Comparison of ENCODE assay signal across 24 cellular contexts in genomic region chr11:76778874-76779273, GRCh38. TPM values are rescaled to one million over a fixed set of nuclear protein-coding genes. Genes with fewer than 3 reads are reported as not detected.
"Had no signal": no experiment of that assay in that cellular context is flagged by ENCODE, and none has a peak within 500 bp of the region (broad histone marks: within the 10 kb centered on the region; RNA-seq: fewer than 3 reads in every experiment).

No MANE protein-coding gene starts in this region.

- H3K79me2 ChIP-seq: parathyroid adenoma had no signal

- H3K9ac ChIP-seq: parathyroid adenoma had no signal

- H3K27ac ChIP-seq: esophagus squamous epithelium, foreskin keratinocyte, heart left ventricle, parathyroid adenoma, psoas muscle, spleen, tibial artery, upper lobe of right lung had no signal

- H3K36me3 ChIP-seq: esophagus squamous epithelium, heart left ventricle, right lobe of liver, spleen, tibial artery, upper lobe of right lung had no signal

- DNase-seq: effector memory CD8-positive, alpha-beta T cell; esophagus squamous epithelium; foreskin keratinocyte; hippocampal formation; kidney glomerular epithelial cell; mesendoderm; naive thymus-derived CD8-positive, alpha-beta T cell; psoas muscle; retina; stimulated activated CD4-positive, alpha-beta T cell treated with anti-CD3 and anti-CD28 coated beads, Interleukin-15, amount 100 ng/mL, for 24 hours; stimulated activated CD4-positive, alpha-beta T cell treated with anti-CD3 and anti-CD28 coated beads, Interleukin-1b, Interleukin-23, amount 100 ng/mL, for 48 hours; stimulated activated CD4-positive, alpha-beta T cell treated with anti-CD3 and anti-CD28 coated beads, Interleukin-4, amount 100 ng/mL, for 24 hours; tibial artery; upper lobe of right lung had no signal

- H3K27me3 ChIP-seq: foreskin keratinocyte, right lobe of liver, tibial artery, upper lobe of right lung had no signal

- H2AFZ ChIP-seq: parathyroid adenoma had no signal

- FAIRE-seq: colon, islet of Langerhans had no signal

- H3K4me3 Mint-ChIP-seq: dendritic cell treated with granulocyte-macrophage colony-stimulating factor and Interleukin-4, amounts not matched to agents 40 ng/mL and 50 ng/mL, for 4 days; effector memory CD8-positive, alpha-beta T cell; naive thymus-derived CD8-positive, alpha-beta T cell; stimulated activated memory B cell treated with anti-CD40 and anti-IgM and Interleukin-4, amounts not matched to agents 10 μg/mL and 1 μg/mL and 100 μg/mL, for 72 hours; stimulated activated naive CD8-positive, alpha-beta T cell treated with anti-CD3 and anti-CD28 coated beads, Interleukin-15, Interleukin-2, amounts not matched to agents 100 ng/mL and 50 ng/mL, for 24 hours had no signal

- H3K4me3 ChIP-seq: esophagus squamous epithelium, heart left ventricle, psoas muscle, right lobe of liver, spleen, tibial artery, upper lobe of right lung had no signal

- H3K9me3 ChIP-seq: tibial artery had no signal

- ATAC-seq: effector memory CD8-positive, alpha-beta T cell; foreskin keratinocyte; heart left ventricle; naive thymus-derived CD8-positive, alpha-beta T cell; psoas muscle; right lobe of liver; stimulated activated memory B cell treated with anti-CD40 and anti-IgM and Interleukin-4, amounts not matched to agents 10 μg/mL and 1 μg/mL and 100 μg/mL, for 72 hours; upper lobe of right lung had no signal

- H3K27ac Mint-ChIP-seq: dendritic cell treated with granulocyte-macrophage colony-stimulating factor and Interleukin-4, amounts not matched to agents 40 ng/mL and 50 ng/mL, for 4 days; effector memory CD8-positive, alpha-beta T cell; naive thymus-derived CD8-positive, alpha-beta T cell; stimulated activated memory B cell treated with anti-CD40 and anti-IgM and Interleukin-4, amounts not matched to agents 10 μg/mL and 1 μg/mL and 100 μg/mL, for 72 hours; stimulated activated naive CD8-positive, alpha-beta T cell treated with anti-CD3 and anti-CD28 coated beads, Interleukin-15, Interleukin-2, amounts not matched to agents 100 ng/mL and 50 ng/mL, for 24 hours had no signal

RNA-seq across cellular contexts. Expression of gene TSKU, which starts 4.3 kb away (rescaled TPM):
- total RNA-seq: mononuclear cell; naive thymus-derived CD8-positive, alpha-beta T cell had no signal
- polyA plus RNA-seq: naive thymus-derived CD8-positive, alpha-beta T cell had no signal
